In the genomic region with DNA sequence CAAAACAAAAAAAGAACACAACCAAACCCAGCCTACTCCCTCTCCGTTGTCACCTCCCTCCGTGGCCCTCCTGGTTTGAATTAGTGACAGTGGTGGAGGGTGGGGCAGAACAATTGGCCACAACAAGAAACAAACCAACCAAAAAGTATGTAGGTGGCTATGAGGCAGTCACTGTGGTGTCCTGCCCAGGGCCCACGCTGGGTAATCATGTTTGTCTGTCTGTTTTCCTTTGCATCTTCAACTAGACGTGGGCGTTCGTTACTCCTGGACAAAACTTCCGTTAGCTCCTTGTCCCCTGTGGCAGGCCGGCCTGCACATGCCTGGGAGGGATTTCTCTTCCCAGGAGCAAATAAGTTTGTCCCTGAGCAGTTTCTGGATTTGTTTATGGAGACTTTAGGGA, we compare ENCODE assay signal across 29 cellular contexts.
DNase-seq lines count a peak whose midpoint lies in the region; ATAC-seq, FAIRE-seq and TF ChIP-seq lines count a peak whose summit lies in the region.
"Had no signal": no experiment of that assay in that cellular context is flagged by ENCODE, and none has a peak within 500 bp of the region (broad histone marks: within the 10 kb centered on the region; RNA-seq: fewer than 3 reads in every experiment).

No MANE protein-coding gene starts in this region.

- no peaks in the 10 kb centered on the region for H3K27me3 ChIP-seq in esophagus squamous epithelium
- H3K27me3 ChIP-seq: ascending aorta; BLaER1 treated with 17β-estradiol and CSF1 and Interleukin-3, amounts not matched to agents 10 nM and 100 nM; foreskin keratinocyte; Peyer's patch; testis had no signal

- H3K4me3 ChIP-seq in kidney (ENCODE audit: low read length in 2 of 2) (no peak overlapping the region), esophagus squamous epithelium (no peak overlapping the region)
- H3K4me3 ChIP-seq: ascending aorta; BLaER1 treated with 17β-estradiol and CSF1 and Interleukin-3, amounts not matched to agents 10 nM and 100 nM; Peyer's patch; testis had no signal

- H3K9ac ChIP-seq in kidney (ENCODE audit: low read length in 2 of 2): no peak overlapping the region
- H3K9ac ChIP-seq: BLaER1 treated with 17β-estradiol and CSF1 and Interleukin-3, amounts not matched to agents 10 nM and 100 nM had no signal

- no peaks in the 10 kb centered on the region for H3K4me1 Mint-ChIP-seq in stimulated activated memory B cell treated with anti-CD40 and anti-IgM and Interleukin-4, amounts not matched to agents 10 μg/mL and 1 μg/mL and 100 μg/mL, for 72 hours
- H3K4me1 Mint-ChIP-seq: activated CD4-positive, alpha-beta T cell treated with anti-CD3 and anti-CD28 coated beads, Interleukin-2, amount 10 ng/mL, durations not matched to agents 24 days and 14 days; activated naive CD8-positive, alpha-beta T cell treated with anti-CD3 and anti-CD28 coated beads for 36 hours had no signal

- intact Hi-C loops in kidney (cut with DNase I) (no loop called here), esophagus squamous epithelium (cut with DNase I) (no loop called here)

- H3K36me3 ChIP-seq in kidney (ENCODE audit: control insufficient read depth in 1 of 2, insufficient read depth in 2 of 2, low read length in 2 of 2) (no peaks in the 10 kb centered on the region), esophagus squamous epithelium (no peaks in the 10 kb centered on the region)
- H3K36me3 ChIP-seq: ascending aorta; BLaER1 treated with 17β-estradiol and CSF1 and Interleukin-3, amounts not matched to agents 10 nM and 100 nM; Peyer's patch had no signal

- no peak for FAIRE-seq in kidney (lab: Jason Lieb, UNC)
- FAIRE-seq: G401.6, islet of Langerhans, urothelium cell line had no signal

- H3K36me3 Mint-ChIP-seq in stimulated activated memory B cell treated with anti-CD40 and anti-IgM and Interleukin-4, amounts not matched to agents 10 μg/mL and 1 μg/mL and 100 μg/mL, for 72 hours: no peaks in the 10 kb centered on the region
- H3K36me3 Mint-ChIP-seq: activated naive CD8-positive, alpha-beta T cell treated with anti-CD3 and anti-CD28 coated beads for 36 hours had no signal

- DNase-seq in GM03348 (ENCODE audit: low spot score) (peak; percentile 45), kidney (peak; percentile 9), omental fat pad (ENCODE audit: low spot score) (no peak), COR-L47 (lab: John Stamatoyannopoulos, UW) (no peak), esophagus squamous epithelium (lab: John Stamatoyannopoulos, UW) (no peak)
- DNase-seq: ACHN; activated CD4-positive, alpha-beta T cell treated with anti-CD3 and anti-CD28 coated beads, Interleukin-2, amount 10 ng/mL, durations not matched to agents 24 days and 14 days; activated gamma-delta T cell; activated naive CD8-positive, alpha-beta T cell treated with anti-CD3 and anti-CD28 coated beads for 36 hours; activated T-cell treated with anti-CD3 and anti-CD28 coated beads, Interleukin-2, amount 50 U/mL, for 1 hour; cortex of kidney; DMS53; effector memory CD4-positive, alpha-beta T cell; foreskin keratinocyte; head of caudate nucleus; HFFc6; NCI-H1048; nucleus accumbens; SIG-M5; stimulated activated naive CD4-positive, alpha-beta T cell; testis had no signal

- ATAC-seq in stimulated activated memory B cell treated with anti-CD40 and anti-IgM and Interleukin-4, amounts not matched to agents 10 μg/mL and 1 μg/mL and 100 μg/mL, for 72 hours: peak; percentile 39
- no peak for ATAC-seq in omental fat pad (ENCODE audit: low FRiP score)
- ATAC-seq: foreskin keratinocyte had no signal

- 62 to 71% methylated on average over 8 of the region's 8 CpGs for WGBS in esophagus squamous epithelium, 2 donors

- TF ChIP-seq POLR2A in esophagus squamous epithelium (IDR thresholded peaks at IDR 0.05): no peak

- H3K4me1 ChIP-seq in kidney (ENCODE audit: control insufficient read depth in 1 of 2, insufficient read depth in 1 of 2, low read depth in 1 of 2, low read length in 2 of 2) (no peaks in the 10 kb centered on the region), esophagus squamous epithelium (no peaks in the 10 kb centered on the region)
- H3K4me1 ChIP-seq: ascending aorta, foreskin keratinocyte, Peyer's patch had no signal

- H3K9me3 ChIP-seq in kidney (ENCODE audit: control insufficient read depth in 1 of 2, low read length in 2 of 2): no peaks in the 10 kb centered on the region
- H3K9me3 ChIP-seq in esophagus squamous epithelium: no peaks in the 10 kb centered on the region
- H3K9me3 ChIP-seq: ascending aorta; BLaER1 treated with 17β-estradiol and CSF1 and Interleukin-3, amounts not matched to agents 10 nM and 100 nM; Peyer's patch; testis had no signal

- TF ChIP-seq CTCF in kidney (IDR thresholded peaks at IDR 0.05; ENCODE audit: borderline replicate concordance, extremely low read depth, insufficient read depth) (no peak), omental fat pad (IDR thresholded peaks at IDR 0.05) (no peak), esophagus squamous epithelium (IDR thresholded peaks at IDR 0.05) (no peak)

- no peak overlapping the region for H3K4me3 Mint-ChIP-seq in stimulated activated memory B cell treated with anti-CD40 and anti-IgM and Interleukin-4, amounts not matched to agents 10 μg/mL and 1 μg/mL and 100 μg/mL, for 72 hours
- H3K4me3 Mint-ChIP-seq: activated CD4-positive, alpha-beta T cell treated with anti-CD3 and anti-CD28 coated beads, Interleukin-2, amount 10 ng/mL, durations not matched to agents 24 days and 14 days; activated naive CD8-positive, alpha-beta T cell treated with anti-CD3 and anti-CD28 coated beads for 36 hours; HFFc6 had no signal

- no peak overlapping the region for H3K27ac Mint-ChIP-seq in stimulated activated memory B cell treated with anti-CD40 and anti-IgM and Interleukin-4, amounts not matched to agents 10 μg/mL and 1 μg/mL and 100 μg/mL, for 72 hours
- H3K27ac Mint-ChIP-seq: activated CD4-positive, alpha-beta T cell treated with anti-CD3 and anti-CD28 coated beads, Interleukin-2, amount 10 ng/mL, durations not matched to agents 24 days and 14 days; activated naive CD8-positive, alpha-beta T cell treated with anti-CD3 and anti-CD28 coated beads for 36 hours; HFFc6 had no signal

- H3K27ac ChIP-seq in kidney (ENCODE audit: low read depth in 2 of 2, low read length in 2 of 2) (no peak overlapping the region), esophagus squamous epithelium (no peak overlapping the region)
- H3K27ac ChIP-seq: ascending aorta; BLaER1 treated with 17β-estradiol and CSF1 and Interleukin-3, amounts not matched to agents 10 nM and 100 nM; foreskin keratinocyte; Peyer's patch; testis had no signal

- no peaks in the 10 kb centered on the region for H3K9me3 Mint-ChIP-seq in stimulated activated memory B cell treated with anti-CD40 and anti-IgM and Interleukin-4, amounts not matched to agents 10 μg/mL and 1 μg/mL and 100 μg/mL, for 72 hours
- H3K9me3 Mint-ChIP-seq: activated CD4-positive, alpha-beta T cell treated with anti-CD3 and anti-CD28 coated beads, Interleukin-2, amount 10 ng/mL, durations not matched to agents 24 days and 14 days; activated naive CD8-positive, alpha-beta T cell treated with anti-CD3 and anti-CD28 coated beads for 36 hours had no signal

- H3K27me3 Mint-ChIP-seq in stimulated activated memory B cell treated with anti-CD40 and anti-IgM and Interleukin-4, amounts not matched to agents 10 μg/mL and 1 μg/mL and 100 μg/mL, for 72 hours: peaks cover 8% of the 10 kb centered on the region
- H3K27me3 Mint-ChIP-seq: activated CD4-positive, alpha-beta T cell treated with anti-CD3 and anti-CD28 coated beads, Interleukin-2, amount 10 ng/mL, durations not matched to agents 24 days and 14 days; activated naive CD8-positive, alpha-beta T cell treated with anti-CD3 and anti-CD28 coated beads for 36 hours had no signal

TF ChIP-seq in PFSK-1, 5 proteins besides CTCF, POLR2A, EP300 and RAD21:
- TF ChIP-seq TAF1 (IDR thresholded peaks at IDR 0.05; ENCODE audit: borderline replicate concordance, insufficient read depth, low read length) (no peak), POLR2AphosphoS5 (IDR thresholded peaks at IDR 0.05; ENCODE audit: low read depth, low read length) (no peak), FOXP2 (optimal IDR thresholded peaks at IDR 0.05; ENCODE audit: borderline replicate concordance, extremely low read depth, extremely low read length, insufficient read depth) (peak; percentile 35)
- TF ChIP-seq, protein P1, sequence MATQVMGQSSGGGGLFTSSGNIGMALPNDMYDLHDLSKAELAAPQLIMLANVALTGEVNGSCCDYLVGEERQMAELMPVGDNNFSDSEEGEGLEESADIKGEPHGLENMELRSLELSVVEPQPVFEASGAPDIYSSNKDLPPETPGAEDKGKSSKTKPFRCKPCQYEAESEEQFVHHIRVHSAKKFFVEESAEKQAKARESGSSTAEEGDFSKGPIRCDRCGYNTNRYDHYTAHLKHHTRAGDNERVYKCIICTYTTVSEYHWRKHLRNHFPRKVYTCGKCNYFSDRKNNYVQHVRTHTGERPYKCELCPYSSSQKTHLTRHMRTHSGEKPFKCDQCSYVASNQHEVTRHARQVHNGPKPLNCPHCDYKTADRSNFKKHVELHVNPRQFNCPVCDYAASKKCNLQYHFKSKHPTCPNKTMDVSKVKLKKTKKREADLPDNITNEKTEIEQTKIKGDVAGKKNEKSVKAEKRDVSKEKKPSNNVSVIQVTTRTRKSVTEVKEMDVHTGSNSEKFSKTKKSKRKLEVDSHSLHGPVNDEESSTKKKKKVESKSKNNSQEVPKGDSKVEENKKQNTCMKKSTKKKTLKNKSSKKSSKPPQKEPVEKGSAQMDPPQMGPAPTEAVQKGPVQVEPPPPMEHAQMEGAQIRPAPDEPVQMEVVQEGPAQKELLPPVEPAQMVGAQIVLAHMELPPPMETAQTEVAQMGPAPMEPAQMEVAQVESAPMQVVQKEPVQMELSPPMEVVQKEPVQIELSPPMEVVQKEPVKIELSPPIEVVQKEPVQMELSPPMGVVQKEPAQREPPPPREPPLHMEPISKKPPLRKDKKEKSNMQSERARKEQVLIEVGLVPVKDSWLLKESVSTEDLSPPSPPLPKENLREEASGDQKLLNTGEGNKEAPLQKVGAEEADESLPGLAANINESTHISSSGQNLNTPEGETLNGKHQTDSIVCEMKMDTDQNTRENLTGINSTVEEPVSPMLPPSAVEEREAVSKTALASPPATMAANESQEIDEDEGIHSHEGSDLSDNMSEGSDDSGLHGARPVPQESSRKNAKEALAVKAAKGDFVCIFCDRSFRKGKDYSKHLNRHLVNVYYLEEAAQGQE (IDR thresholded peaks at IDR 0.05; ENCODE audit: insufficient read depth in 1 of 2, low read depth in 2 of 2, low read length in 2 of 2): no peak

Comparison
In these comparisons a context has a peak if more than half of its experiments do, and no peak if none do; other contexts are left out.
1. DNase-seq: peak in GM03348 (single experiment) and kidney (single experiment); none in omental fat pad (single experiment), COR-L47 (single experiment) and esophagus squamous epithelium (single experiment).